ENCODE assay signal across 17 cellular contexts in genomic region chr1:54736685-54737084, GRCh38. TPM values are rescaled to one million over a fixed set of nuclear protein-coding genes. Genes with fewer than 3 reads are reported as not detected.
DNase-seq lines count a peak whose midpoint lies in the region; ATAC-seq and TF ChIP-seq lines count a peak whose summit lies in the region.
"Had no signal": no experiment of that assay in that cellular context is flagged by ENCODE, and none has a peak within 500 bp of the region (broad histone marks: within the 10 kb centered on the region; RNA-seq: fewer than 3 reads in every experiment).

No MANE protein-coding gene starts in this region.

- peak overlapping the region; percentile 27 to 44 for H3K27ac Mint-ChIP-seq in natural killer cell
- no peak overlapping the region for H3K27ac Mint-ChIP-seq in natural killer cell treated with Interleukin-12 subunit alpha and Interleukin-12 subunit beta and Interleukin-15 and Interleukin-18, amount 100 ng/mL, for 72 hours
- H3K27ac Mint-ChIP-seq: H9 had no signal

- H3K4me3 ChIP-seq in dorsolateral prefrontal cortex = no peak overlapping the region
- H3K4me3 ChIP-seq: A549 had no signal

- peak overlapping the region in 41 of 59 donors; percentile 0 to 81 (median 60) for H3K27ac ChIP-seq in dorsolateral prefrontal cortex
- H3K27ac ChIP-seq in substantia nigra (ENCODE audit: low read depth, low read length, poor library complexity, severe bottlenecking) = peak overlapping the region; percentile 75
- H3K27ac ChIP-seq: A549, C4-2B had no signal

- no peaks in the 10 kb centered on the region for H3K27me3 ChIP-seq in dorsolateral prefrontal cortex
- H3K27me3 ChIP-seq: BE2C had no signal

- TF ChIP-seq CTCF in natural killer cell (IDR thresholded peaks at IDR 0.05) (no peak), dorsolateral prefrontal cortex (IDR thresholded peaks at IDR 0.05 in 54 of 56, conservative IDR thresholded peaks at IDR 0.05 in 2 of 56; ENCODE audit: low read depth in 1 of 56, partially characterized antibody in 56 of 56) (no peak)

- H3K36me3 Mint-ChIP-seq in natural killer cell = peaks cover 28% of the 10 kb centered on the region
- H3K36me3 Mint-ChIP-seq in natural killer cell treated with Interleukin-12 subunit alpha and Interleukin-12 subunit beta and Interleukin-15 and Interleukin-18, amount 100 ng/mL, for 72 hours = peaks cover 37% of the 10 kb centered on the region

- intact Hi-C loops in natural killer cell (cut with micrococcal nuclease) (no loop called here), dorsolateral prefrontal cortex (cut with DNase I) (no loop called here)

- DNase-seq in natural killer cell (no peak), dorsolateral prefrontal cortex (no peak), mesenteric fat pad (ENCODE audit: low spot score) (peak; percentile 65), substantia nigra (lab: John Stamatoyannopoulos, UW) (no peak), NCI-H187 treated with DMSO at 0.1 percent for 48 hours (lab: John Stamatoyannopoulos, UW) (no peak)
- no peak for DNase-seq in natural killer cell treated with Interleukin-12 subunit alpha and Interleukin-12 subunit beta and Interleukin-15 and Interleukin-18, amount 100 ng/mL, for 72 hours (ENCODE audit: low spot score)
- DNase-seq: BE2C; CD4-positive, alpha-beta memory T cell; COR-L47; DMS153; DMS79 treated with DMSO at 0.1 percent for 48 hours; EL; GOT3; H9 had no signal

- H3K9me3 Mint-ChIP-seq in natural killer cell = no peaks in the 10 kb centered on the region
- H3K9me3 Mint-ChIP-seq in natural killer cell treated with Interleukin-12 subunit alpha and Interleukin-12 subunit beta and Interleukin-15 and Interleukin-18, amount 100 ng/mL, for 72 hours = no peaks in the 10 kb centered on the region
- H3K9me3 Mint-ChIP-seq: CD4-positive, alpha-beta memory T cell; H9 had no signal

- H3K4me3 Mint-ChIP-seq in natural killer cell = no peak overlapping the region
- H3K4me3 Mint-ChIP-seq in natural killer cell treated with Interleukin-12 subunit alpha and Interleukin-12 subunit beta and Interleukin-15 and Interleukin-18, amount 100 ng/mL, for 72 hours = no peak overlapping the region
- H3K4me3 Mint-ChIP-seq: CD4-positive, alpha-beta memory T cell; H9 had no signal

- no peaks in the 10 kb centered on the region for H3K27me3 Mint-ChIP-seq in natural killer cell (ENCODE audit: low read depth in 2 of 2)
- H3K27me3 Mint-ChIP-seq in natural killer cell treated with Interleukin-12 subunit alpha and Interleukin-12 subunit beta and Interleukin-15 and Interleukin-18, amount 100 ng/mL, for 72 hours = no peaks in the 10 kb centered on the region
- H3K27me3 Mint-ChIP-seq: CD4-positive, alpha-beta memory T cell had no signal

- ATAC-seq in natural killer cell (no peak), GM21381 (IDR thresholded peaks at IDR 0.05; ENCODE audit: unreplicated experiment) (no peak)
- ATAC-seq in natural killer cell treated with Interleukin-12 subunit alpha and Interleukin-12 subunit beta and Interleukin-15 and Interleukin-18, amount 100 ng/mL, for 72 hours = no peak
- ATAC-seq: A549 had no signal

- peaks cover 6 to 15% of the 10 kb centered on the region in 2 donors for H3K4me1 Mint-ChIP-seq in natural killer cell
- peaks cover 0 to 5% of the 10 kb centered on the region in 2 donors for H3K4me1 Mint-ChIP-seq in natural killer cell treated with Interleukin-12 subunit alpha and Interleukin-12 subunit beta and Interleukin-15 and Interleukin-18, amount 100 ng/mL, for 72 hours (ENCODE audit: low read depth in 2 of 2)
- H3K4me1 Mint-ChIP-seq: H9 had no signal

RNA-seq across cellular contexts. Expression of gene TTC4, which starts 21.0 kb away (rescaled TPM):
- total RNA-seq in natural killer cell (10 to 100 TPM in 1 of 3 donors, 1 to 10 TPM in 2; 7.8 to 13.6 (median 10.0) TPM), dorsolateral prefrontal cortex (10 to 100 TPM; 17.2 to 30.3 (median 23.6) TPM), mesenteric fat pad (18.1 TPM)
- 10 to 100 TPM; 30.2 to 33.9 TPM for total RNA-seq in natural killer cell treated with Interleukin-12 subunit alpha and Interleukin-12 subunit beta and Interleukin-15 and Interleukin-18, amount 100 ng/mL, for 72 hours

RNA-seq across cellular contexts. Expression of gene PARS2, which starts 27.6 kb away (rescaled TPM):
- 1 to 10 TPM in 1 of 3 donors, under 1 TPM in 2; 0.95 to 1.4 (median 0.96) TPM for total RNA-seq in natural killer cell
- 1 to 10 TPM; 4.6 to 4.9 TPM for total RNA-seq in natural killer cell treated with Interleukin-12 subunit alpha and Interleukin-12 subunit beta and Interleukin-15 and Interleukin-18, amount 100 ng/mL, for 72 hours
- total RNA-seq in dorsolateral prefrontal cortex = 1 to 10 TPM; 2.5 to 7.0 (median 4.9) TPM
- 1.9 TPM for total RNA-seq in mesenteric fat pad

Comparison
In these comparisons a context has a peak if more than half of its experiments do, and no peak if none do; other contexts are left out.
1. H3K27ac Mint-ChIP-seq: peak in natural killer cell (2 of 2); none in natural killer cell treated with Interleukin-12 subunit alpha and Interleukin-12 subunit beta and Interleukin-15 and Interleukin-18, amount 100 ng/mL, for 72 hours (0 of 2).